1 cellular context compared by ENCODE assay signal in genomic region chr1:34597877-34598514, GRCh38.
A peak's percentile ranks its signal among the peaks of the same experiment; 100 is the strongest.
TF ChIP-seq lines count a peak whose summit lies in the region.

No MANE protein-coding gene starts in this region.

TF ChIP-seq in HEK293, 187 proteins besides CTCF, POLR2A, EP300 and RAD21 (continued from another document):
- TF ChIP-seq SCRT1 (tag by site-specific recombination; IDR thresholded peaks at IDR 0.05; ENCODE audit: borderline replicate concordance) (0 out of 2 replicates have a peak, but pooled peaks have one; percentile 43), ZBTB17 (tag by site-specific recombination; IDR thresholded peaks at IDR 0.05) (no peak), ZNF561 (tag by site-specific recombination; IDR thresholded peaks at IDR 0.05; ENCODE audit: borderline replicate concordance) (no peak), ZNF223 (tag by site-specific recombination; IDR thresholded peaks at IDR 0.05) (no peak), ZNF701 (tag by site-specific recombination; IDR thresholded peaks at IDR 0.05) (no peak), ZNF394 (tag by site-specific recombination; IDR thresholded peaks at IDR 0.05; ENCODE audit: borderline replicate concordance) (no peak), ZNF121 (tag by site-specific recombination; IDR thresholded peaks at IDR 0.05) (no peak)
